In the genomic region with DNA sequence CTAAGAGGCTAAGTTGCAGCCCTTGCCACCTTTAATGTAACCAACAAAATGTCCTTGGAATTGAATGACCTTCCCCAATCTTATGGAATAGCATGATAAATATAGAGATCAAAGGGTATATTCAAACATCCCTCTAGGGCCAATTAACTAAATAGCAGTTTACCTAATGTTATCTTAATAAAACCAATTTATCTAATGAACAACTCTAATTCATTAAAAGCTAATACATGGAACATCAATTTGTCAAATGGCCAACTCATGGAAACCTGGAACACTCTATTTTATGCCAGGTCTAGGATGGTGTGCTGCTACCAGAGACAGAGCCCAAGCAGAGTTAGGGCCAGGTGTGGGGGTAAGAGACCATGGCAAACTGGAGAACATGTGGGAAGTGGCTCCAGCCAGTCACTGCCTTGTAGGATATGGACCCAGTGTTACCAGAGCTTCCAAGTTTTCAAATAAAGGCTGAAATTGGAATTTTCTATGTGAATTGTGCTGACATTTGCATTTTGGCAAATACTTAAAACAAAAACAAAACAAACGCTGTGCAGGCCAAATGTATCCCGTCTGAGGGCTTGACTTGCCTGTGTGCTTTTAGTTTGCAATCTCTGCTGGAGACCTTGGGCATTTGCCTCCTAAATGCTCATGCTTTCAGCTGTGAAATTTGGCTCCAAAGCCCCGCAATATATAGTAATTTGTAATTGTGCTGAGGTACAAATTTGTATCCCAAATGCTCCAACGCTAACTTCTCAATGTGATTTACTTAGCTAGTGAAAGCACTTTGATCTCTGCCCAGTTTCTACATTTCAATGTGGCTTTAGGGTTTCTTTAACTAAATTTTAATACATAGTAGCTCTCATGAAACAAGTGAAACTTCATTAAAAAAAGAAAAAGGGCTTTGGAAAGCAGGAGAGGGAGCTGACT, we compare ENCODE assay signal across 18 cellular contexts. TPM values are rescaled to one million over a fixed set of nuclear protein-coding genes. Genes with fewer than 3 reads are reported as not detected.
DNase-seq lines count a peak whose midpoint lies in the region; ATAC-seq and TF ChIP-seq lines count a peak whose summit lies in the region.
"Had no signal": no experiment of that assay in that cellular context is flagged by ENCODE, and none has a peak within 500 bp of the region (broad histone marks: within the 10 kb centered on the region; RNA-seq: fewer than 3 reads in every experiment).

No MANE protein-coding gene starts in this region.

- ATAC-seq in left lobe of liver (peak; percentile 65), GM19452 (IDR thresholded peaks at IDR 0.05; ENCODE audit: unreplicated experiment) (no peak), esophagus mucosa (no peak), HG02588 (IDR thresholded peaks at IDR 0.05; ENCODE audit: unreplicated experiment) (no peak)

- peak overlapping the region; percentile 66 for H3K27ac ChIP-seq in CD8-positive, alpha-beta memory T cell (ENCODE audit: low read depth, low read length)
- H3K27ac ChIP-seq in VCaP = peak overlapping the region; percentile 78; the same call in 1 of the 2 replicates
- no peak overlapping the region for H3K27ac ChIP-seq in neural progenitor cell
- H3K27ac ChIP-seq: HL-60 had no signal

- CTCF ChIA-PET in CD8-positive, alpha-beta memory T cell (lab: Charles Lee) = interaction anchor here (1.1 kb wide), 1 partner anchor 8 kb away, joined by 3 read pairs; no protein-coding TSS in a partner anchor
- CTCF ChIA-PET in Caco-2 (lab: Charles Lee) = no interaction called here

- H3K4me3 ChIP-seq in CD8-positive, alpha-beta memory T cell (ENCODE audit: low read length) = no peak overlapping the region
- H3K4me3 ChIP-seq in neural progenitor cell (no peak overlapping the region), Caco-2 (ENCODE audit: low read depth, low read length) (no peak overlapping the region)

- H3K9me3 ChIP-seq in CD8-positive, alpha-beta memory T cell (ENCODE audit: low read length) = no peaks in the 10 kb centered on the region
- H3K9me3 ChIP-seq in neural progenitor cell (ENCODE audit: low read depth) = no peaks in the 10 kb centered on the region
- H3K9me3 ChIP-seq in Caco-2 = no peaks in the 10 kb centered on the region

- no peaks in the 10 kb centered on the region for H3K79me2 ChIP-seq in neural progenitor cell (ENCODE audit: low read depth)

- H3F3A ChIP-seq in neural progenitor cell (ENCODE audit: low read depth) = no peaks in the 10 kb centered on the region

- BruUV-seq in Caco-2 (replicated peaks; lab: Mats Ljungman, UMichigan) = no TSS peak

- no peak overlapping the region for H3K27ac Mint-ChIP-seq in CD8-positive, alpha-beta memory T cell
- no peak overlapping the region for H3K27ac Mint-ChIP-seq in neural progenitor cell
- H3K27ac Mint-ChIP-seq in Caco-2 (ENCODE audit: unreplicated experiment) = no peak overlapping the region
- H3K27ac Mint-ChIP-seq: B cell; CD4-positive, alpha-beta T cell; H9 had no signal

- H3K4me2 ChIP-seq in neural progenitor cell = no peak overlapping the region

- no peaks in the 10 kb centered on the region for H3K4me1 ChIP-seq in CD8-positive, alpha-beta memory T cell (ENCODE audit: insufficient read depth, low read length)
- no peaks in the 10 kb centered on the region for H3K4me1 ChIP-seq in neural progenitor cell
- H3K4me1 ChIP-seq in Caco-2 = no peaks in the 10 kb centered on the region

- H2AFZ ChIP-seq in neural progenitor cell (replicated peaks) = peak overlapping the region; percentile 12

- no peaks in the 10 kb centered on the region for H3K4me1 Mint-ChIP-seq in CD8-positive, alpha-beta memory T cell
- H3K4me1 Mint-ChIP-seq in neural progenitor cell (no peaks in the 10 kb centered on the region), Caco-2 (ENCODE audit: low read depth, unreplicated experiment) (peaks cover 6% of the 10 kb centered on the region)
- H3K4me1 Mint-ChIP-seq: B cell had no signal

- H4K20me1 ChIP-seq in neural progenitor cell (ENCODE audit: low read depth) = no peaks in the 10 kb centered on the region

- no peak for DNase-seq in CD8-positive, alpha-beta memory T cell
- DNase-seq in left lobe of liver (ENCODE audit: low spot score) = no peak
- no peak for DNase-seq in neural progenitor cell (ENCODE audit: low spot score)
- no peak for DNase-seq in Caco-2
- DNase-seq: C1 segment of cervical spinal cord; CD4-positive, alpha-beta T cell; DMS153; DND-41; GF-D8; GOT3; H9; KG1 had no signal

- no peaks in the 10 kb centered on the region for H3K9me3 Mint-ChIP-seq in CD8-positive, alpha-beta memory T cell
- H3K9me3 Mint-ChIP-seq in neural progenitor cell = no peaks in the 10 kb centered on the region
- peaks cover 10% of the 10 kb centered on the region for H3K9me3 Mint-ChIP-seq in Caco-2 (ENCODE audit: unreplicated experiment)
- H3K9me3 Mint-ChIP-seq: CD4-positive, alpha-beta T cell; H9 had no signal

- H3K36me3 Mint-ChIP-seq in CD8-positive, alpha-beta memory T cell = no peaks in the 10 kb centered on the region
- H3K36me3 Mint-ChIP-seq in neural progenitor cell = no peaks in the 10 kb centered on the region
- no peaks in the 10 kb centered on the region for H3K36me3 Mint-ChIP-seq in Caco-2 (ENCODE audit: insufficient read depth, unreplicated experiment)

- H3K4me3 Mint-ChIP-seq in CD8-positive, alpha-beta memory T cell = no peak overlapping the region
- H3K4me3 Mint-ChIP-seq in neural progenitor cell (no peak overlapping the region), Caco-2 (ENCODE audit: unreplicated experiment) (no peak overlapping the region)
- H3K4me3 Mint-ChIP-seq: B cell; CD4-positive, alpha-beta T cell; H9 had no signal

- peaks cover 5 to 18% of the 10 kb centered on the region in 2 donors for H3K27me3 Mint-ChIP-seq in CD8-positive, alpha-beta memory T cell
- no peaks in the 10 kb centered on the region for H3K27me3 Mint-ChIP-seq in neural progenitor cell (ENCODE audit: insufficient read depth, low read depth)
- no peaks in the 10 kb centered on the region for H3K27me3 Mint-ChIP-seq in Caco-2 (ENCODE audit: insufficient read depth, unreplicated experiment)

- no peaks in the 10 kb centered on the region for H3K36me3 ChIP-seq in CD8-positive, alpha-beta memory T cell (ENCODE audit: insufficient read depth, low read length)
- H3K36me3 ChIP-seq in neural progenitor cell (no peaks in the 10 kb centered on the region), Caco-2 (ENCODE audit: control insufficient read depth, insufficient read depth, low read length) (no peaks in the 10 kb centered on the region)

- no peaks in the 10 kb centered on the region for H3K27me3 ChIP-seq in CD8-positive, alpha-beta memory T cell (ENCODE audit: insufficient read depth, low read length, poor library complexity, severe bottlenecking)
- H3K27me3 ChIP-seq in neural progenitor cell = no peaks in the 10 kb centered on the region
- H3K27me3 ChIP-seq in Caco-2 (replicated peaks; ENCODE audit: control insufficient read depth, insufficient read depth, low read length) = no peaks in the 10 kb centered on the region

- POLR2A ChIA-PET in CD8-positive, alpha-beta memory T cell (lab: Charles Lee) = no interaction called here
- POLR2A ChIA-PET in Caco-2 (lab: Charles Lee) = no interaction called here

- H3K9ac ChIP-seq in neural progenitor cell = no peak overlapping the region

- TF ChIP-seq CTCF in VCaP (conservative IDR thresholded peaks at IDR 0.05) (no peak), neural progenitor cell (IDR thresholded peaks at IDR 0.05) (no peak), Caco-2 (IDR thresholded peaks at IDR 0.05; ENCODE audit: insufficient read depth in 1 of 2, low read depth in 1 of 2, low read length in 1 of 2, severe bottlenecking in 1 of 2, unreplicated experiment in 1 of 2) (no peak)

- intact Hi-C loops in Caco-2 (cut with micrococcal nuclease; ENCODE audit: unreplicated experiment) = no loop called here

RNA-seq across cellular contexts. Expression of a gene that starts 55.1 kb away (rescaled TPM):
- under 1 TPM; 0.09 to 0.27 TPM for total RNA-seq in CD8-positive, alpha-beta memory T cell
- not detected for polyA plus RNA-seq in CD8-positive, alpha-beta memory T cell
- total RNA-seq in left lobe of liver (34.6 TPM), neural progenitor cell (ENCODE audit: low replicate concordance) (not detected in 2 replicates), Caco-2 (2022) (0.23 and 0.56 TPM in 2 replicates), esophagus mucosa (0.76 TPM)

Comparison
In these comparisons a context has a peak if more than half of its experiments do, and no peak if none do; other contexts are left out.
1. RNA of a gene that starts 55.1 kb away (total RNA-seq): 34.6 TPM in left lobe of liver (single experiment); 0.76 TPM in esophagus mucosa (single experiment), 0.09 to 0.27 TPM in CD8-positive, alpha-beta memory T cell, 0.23 to 0.56 TPM in Caco-2 and not detected in neural progenitor cell; every median in the first group is over 10 times any median in the second.